In genomic region chr1:8104278-8105236, GRCh38 we compare ENCODE assay signal across 17 cellular contexts.
DNase-seq lines count a peak whose midpoint lies in the region; ATAC-seq, FAIRE-seq and TF ChIP-seq lines count a peak whose summit lies in the region.
"Had no signal": no experiment of that assay in that cellular context is flagged by ENCODE, and none has a peak within 500 bp of the region (broad histone marks: within the 10 kb centered on the region; RNA-seq: fewer than 3 reads in every experiment).

No MANE protein-coding gene starts in this region.

- H3K4me2 ChIP-seq in HepG2 (ENCODE audit: low read depth, low read length), result no peak overlapping the region

- no peak for FAIRE-seq in HepG2 (lab: Jason Lieb, UNC)

- no peak overlapping the region for H3K9ac ChIP-seq in HepG2 (ENCODE audit: insufficient read depth, low read depth, low read length)

- BruUV-seq in HepG2 (replicated peaks; lab: Mats Ljungman, UMichigan), result no TSS peak

- no peak for TF ChIP-seq CTCF in right lobe of liver (IDR thresholded peaks at IDR 0.05)
- TF ChIP-seq CTCF in HepG2 (CRISPR knock-in tag; IDR thresholded peaks at IDR 0.05), result no peak

- H3K27ac ChIP-seq in right lobe of liver (no peak overlapping the region), HepG2 (ENCODE audit: extremely low read length, insufficient read depth, low read length) (no peak overlapping the region)
- H3K27ac ChIP-seq: prostate gland, thyroid gland, WERI-Rb-1 had no signal

- DNase-seq in right lobe of liver (no peak), HepG2 (ENCODE audit: low spot score) (no peak), NOMO-1 treated with DMSO at 0.1 percent for 48 hours (lab: John Stamatoyannopoulos, UW; ENCODE audit: unreplicated experiment) (peak; percentile 78), glomerular visceral epithelial cell (ENCODE audit: extremely low spot score) (no peak), SK-N-DZ (ENCODE audit: low spot score) (no peak), NCI-H1436 (lab: John Stamatoyannopoulos, UW) (no peak)
- no peak for DNase-seq in activated naive CD4-positive, alpha-beta T cell treated with Interleukin-2 at 50 U/mL for 16 hours
- DNase-seq: activated CD4-positive, alpha-beta T cell treated with anti-CD3 and anti-CD28 coated beads, Interleukin-2, amount 50 U/mL, for 48 hours; activated naive CD4-positive, alpha-beta T cell treated with anti-CD3 and anti-CD28 coated beads, Interleukin-2, amount 50 U/mL, for 16 hours; activated T-cell treated with anti-CD3 and anti-CD28 coated beads, Interleukin-2, amount 50 U/mL, for 1 hour; C1 segment of cervical spinal cord; DMS153; NCI-H146; thyroid gland; WERI-Rb-1 had no signal

- in situ Hi-C loops in HepG2 (cut with HindIII; ENCODE audit: extremely low pct_ligation_motif_present, low pct_unique_long_range_greater_than_20kb), result no loop called here

- TF ChIP-seq EP300 in HepG2 (IDR thresholded peaks at IDR 0.05; ENCODE audit: low read depth in 2 of 2, low read length in 2 of 2) (no peak), HepG2 (CRISPR knock-in tag; IDR thresholded peaks at IDR 0.05; ENCODE audit: borderline replicate concordance) (no peak)

- no peaks in the 10 kb centered on the region for H4K20me1 ChIP-seq in HepG2 (ENCODE audit: insufficient read depth, low read length)

- H3K36me3 ChIP-seq in right lobe of liver, result no peaks in the 10 kb centered on the region
- no peaks in the 10 kb centered on the region for H3K36me3 ChIP-seq in HepG2 (replicated peaks in 1 of 2; ENCODE audit: control insufficient read depth in 1 of 2, insufficient read depth in 2 of 2, low read length in 2 of 2)
- H3K36me3 ChIP-seq: prostate gland, thyroid gland, WERI-Rb-1 had no signal

- ATAC-seq in right lobe of liver (peak; percentile 22 to 65 (median 44)), HepG2 (no peak), esophagus mucosa (peak; percentile 23)

- no peaks in the 10 kb centered on the region for H3K79me2 ChIP-seq in HepG2 (ENCODE audit: insufficient read depth, low read length)

- CTCF ChIA-PET in HepG2 (lab: Yijun Ruan, JAX; ENCODE audit: low intra/inter-chr PET ratio, low total read pairs), result no interaction called here

- H3K27me3 ChIP-seq in right lobe of liver (no peaks in the 10 kb centered on the region), HepG2 (ENCODE audit: control insufficient read depth in 1 of 2, insufficient read depth in 2 of 2, low read length in 2 of 2) (no peaks in the 10 kb centered on the region)
- H3K27me3 ChIP-seq: thyroid gland had no signal

- TF ChIP-seq RAD21 in HepG2 (CRISPR knock-in tag; IDR thresholded peaks at IDR 0.05), result no peak

- POLR2A ChIA-PET in HepG2 (lab: Yijun Ruan, JAX), result no interaction called here

- WGBS in right lobe of liver (ENCODE audit: insufficient coverage, low coverage, low lambda C conversion rate, missing lambda C conversion rate), result 79% methylated on average over 11 of the region's 16 CpGs
- 89% methylated on average over 15 of the region's 16 CpGs for WGBS in HepG2 (ENCODE audit: low lambda C conversion rate)

- H3K4me3 ChIP-seq in right lobe of liver (no peak overlapping the region), HepG2 (replicated peaks in 1 of 3; ENCODE audit: insufficient read depth in 1 of 3, low read depth in 2 of 3, low read length in 3 of 3) (no peak overlapping the region)
- H3K4me3 ChIP-seq: prostate gland, thyroid gland had no signal

- no peak for TF ChIP-seq POLR2A in right lobe of liver (IDR thresholded peaks at IDR 0.05)
- no peak for TF ChIP-seq POLR2A in HepG2 (IDR thresholded peaks at IDR 0.05; ENCODE audit: insufficient read depth in 1 of 2, low read depth in 2 of 2, low read length in 2 of 2)

- H2AFZ ChIP-seq in HepG2 (ENCODE audit: low read length), result no peak overlapping the region

- H3K4me1 ChIP-seq in right lobe of liver (no peaks in the 10 kb centered on the region), HepG2 (ENCODE audit: insufficient read depth, low read length) (no peaks in the 10 kb centered on the region)
- H3K4me1 ChIP-seq: prostate gland had no signal

- H3K9me3 ChIP-seq in right lobe of liver, result no peaks in the 10 kb centered on the region
- no peaks in the 10 kb centered on the region for H3K9me3 ChIP-seq in HepG2 (ENCODE audit: low read length)
- H3K9me3 ChIP-seq: prostate gland, thyroid gland had no signal

- intact Hi-C loops in right lobe of liver (cut with DNase I) (no loop called here), HepG2 (cut with micrococcal nuclease; ENCODE audit: unreplicated experiment) (no loop called here)

TF ChIP-seq in HepG2, 621 proteins besides CTCF, POLR2A, EP300 and RAD21:
- no peak for TF ChIP-seq POLR2AphosphoS5 (IDR thresholded peaks at IDR 0.05; ENCODE audit: low read depth, low read length)
- no peak for TF ChIP-seq ZNF629 (CRISPR knock-in tag; conservative IDR thresholded peaks at IDR 0.05)
- no peak for TF ChIP-seq SKIL (CRISPR knock-in tag; IDR thresholded peaks at IDR 0.05; ENCODE audit: borderline replicate concordance)
- TF ChIP-seq BCL6 (CRISPR knock-in tag; IDR thresholded peaks at IDR 0.05), result no peak
- no peak for TF ChIP-seq KLF16 (CRISPR knock-in tag; IDR thresholded peaks at IDR 0.05)
- no peak for TF ChIP-seq DMAP1 (CRISPR knock-in tag; IDR thresholded peaks at IDR 0.05)
- no peak for TF ChIP-seq ZNF224 (CRISPR knock-in tag; IDR thresholded peaks at IDR 0.05)
- TF ChIP-seq RFX1 (IDR thresholded peaks at IDR 0.05), result no peak
- TF ChIP-seq ZBTB49 (CRISPR knock-in tag; IDR thresholded peaks at IDR 0.05; ENCODE audit: borderline replicate concordance), result no peak
